In genomic region chr10:86945361-86946214, GRCh38 we compare ENCODE assay signal across 9 cellular contexts. TPM values are rescaled to one million over a fixed set of nuclear protein-coding genes. Genes with fewer than 3 reads are reported as not detected.
DNase-seq lines count a peak whose midpoint lies in the region; ATAC-seq and TF ChIP-seq lines count a peak whose summit lies in the region.
"Had no signal": no experiment of that assay in that cellular context is flagged by ENCODE, and none has a peak within 500 bp of the region (broad histone marks: within the 10 kb centered on the region; RNA-seq: fewer than 3 reads in every experiment).

No MANE protein-coding gene starts in this region.

- H3K9me2 ChIP-seq in OCI-LY7 (ENCODE audit: insufficient read depth, low read length) = no peaks in the 10 kb centered on the region

- TF ChIP-seq CTCF in epithelial cell of proximal tubule (conservative IDR thresholded peaks at IDR 0.05; ENCODE audit: low read depth, low read length) (peak; percentile 68), omental fat pad (IDR thresholded peaks at IDR 0.05) (no peak), OCI-LY7 (conservative IDR thresholded peaks at IDR 0.05; ENCODE audit: low read length) (no peak)

- no peaks in the 10 kb centered on the region for H3K4me1 ChIP-seq in OCI-LY7 (ENCODE audit: insufficient read depth, low read length, poor library complexity, severe bottlenecking)

- DNase-seq in D341Med (ENCODE audit: low spot score) (peak; percentile 33), NCI-H146 treated with DMSO at 0.1 percent for 48 hours (lab: John Stamatoyannopoulos, UW; ENCODE audit: unreplicated experiment) (peak; percentile 23), epithelial cell of proximal tubule (ENCODE audit: low read depth) (no peak), omental fat pad (ENCODE audit: low spot score) (no peak), OCI-LY7 (ENCODE audit: low spot score) (no peak)
- DNase-seq in activated CD4-positive, alpha-beta memory T cell treated with anti-CD3 and anti-CD28 coated beads for 36 hours = no peak

- no peak overlapping the region for H2AFZ ChIP-seq in OCI-LY7 (ENCODE audit: low read length)

- CTCF ChIA-PET in OCI-LY7 (lab: Charles Lee; ENCODE audit: unreplicated experiment) = interaction anchor here (0.6 kb wide), 1 partner anchor 261 kb away, joined by 4 read pairs; no protein-coding TSS in a partner anchor
- CTCF ChIA-PET in activated CD4-positive, alpha-beta memory T cell treated with anti-CD3 and anti-CD28 coated beads for 36 hours (lab: Charles Lee) = interaction anchor here (1.0 to 1.7 kb wide), 4 partner anchors 9 to 252 kb away, joined by 3 to 5 read pairs (median 3); no protein-coding TSS in a partner anchor

- no peaks in the 10 kb centered on the region for H3K79me2 ChIP-seq in OCI-LY7 (ENCODE audit: insufficient read depth, low read depth, low read length)

- intact Hi-C loops in OCI-LY7 (cut with micrococcal nuclease; ENCODE audit: unreplicated experiment) = no loop called here
- intact Hi-C loops in activated CD4-positive, alpha-beta memory T cell treated with anti-CD3 and anti-CD28 coated beads for 36 hours (cut with micrococcal nuclease) = no loop called here

- BruUV-seq in OCI-LY7 (replicated peaks; lab: Mats Ljungman, UMichigan) = no TSS peak

- H3K9me3 ChIP-seq in OCI-LY7 (ENCODE audit: low read length) = no peaks in the 10 kb centered on the region

- no peaks in the 10 kb centered on the region for H3K27me3 Mint-ChIP-seq in activated CD4-positive, alpha-beta memory T cell treated with anti-CD3 and anti-CD28 coated beads for 36 hours

- H3K9me3 Mint-ChIP-seq in activated CD4-positive, alpha-beta memory T cell treated with anti-CD3 and anti-CD28 coated beads for 36 hours = no peaks in the 10 kb centered on the region

- H3K4me2 ChIP-seq in OCI-LY7 (ENCODE audit: low read length) = no peak overlapping the region

- no peak overlapping the region for H3K4me3 Mint-ChIP-seq in activated CD4-positive, alpha-beta memory T cell treated with anti-CD3 and anti-CD28 coated beads for 36 hours

- no peak overlapping the region for H3K27ac Mint-ChIP-seq in activated CD4-positive, alpha-beta memory T cell treated with anti-CD3 and anti-CD28 coated beads for 36 hours

- H4K20me1 ChIP-seq in OCI-LY7 (ENCODE audit: insufficient read depth, low read length) = no peaks in the 10 kb centered on the region

- POLR2A ChIA-PET in OCI-LY7 (lab: Charles Lee) = no interaction called here
- POLR2A ChIA-PET in activated CD4-positive, alpha-beta memory T cell treated with anti-CD3 and anti-CD28 coated beads for 36 hours (lab: Charles Lee) = no interaction called here

- H3K4me1 Mint-ChIP-seq in activated CD4-positive, alpha-beta memory T cell treated with anti-CD3 and anti-CD28 coated beads for 36 hours (ENCODE audit: low read depth) = peaks cover 4% of the 10 kb centered on the region

- no peaks in the 10 kb centered on the region for H3K36me3 Mint-ChIP-seq in activated CD4-positive, alpha-beta memory T cell treated with anti-CD3 and anti-CD28 coated beads for 36 hours

- ATAC-seq in omental fat pad (ENCODE audit: low FRiP score) (peak; percentile 58), GM19397 (IDR thresholded peaks at IDR 0.05; ENCODE audit: unreplicated experiment) (no peak), HG02571 (IDR thresholded peaks at IDR 0.05; ENCODE audit: unreplicated experiment) (no peak)

- H3K36me3 ChIP-seq in OCI-LY7 (ENCODE audit: insufficient read depth, low read length) = no peaks in the 10 kb centered on the region

- H3K4me3 ChIP-seq in epithelial cell of proximal tubule (ENCODE audit: low read depth, low read length) (no peak overlapping the region), OCI-LY7 (ENCODE audit: low read depth, low read length, poor library complexity, severe bottlenecking) (no peak overlapping the region)
- H3K4me3 ChIP-seq: skin epidermis had no signal

- no peak overlapping the region for H3K27ac ChIP-seq in OCI-LY7 (ENCODE audit: low read depth, low read length, poor library complexity, severe bottlenecking)

RNA-seq across cellular contexts. Expression of gene MMRN2, which starts 11.8 kb away (rescaled TPM):
- total RNA-seq in epithelial cell of proximal tubule = 0.17 TPM in 1 of 2 replicates, not detected in the other
- 100 to 1,000 TPM in 1 of 4 donors, 10 to 100 TPM in 3; 29.3 to 148 (median 78.2) TPM for total RNA-seq in omental fat pad
- not detected in 2 replicates for total RNA-seq in OCI-LY7 (2014; rRNA removed; shearing (Covaris generic))
- total RNA-seq in OCI-LY7 (2022) = not detected in 2 replicates
- total RNA-seq in activated CD4-positive, alpha-beta memory T cell treated with anti-CD3 and anti-CD28 coated beads for 36 hours = not detected

RNA-seq across cellular contexts. Expression of gene SNCG, which starts 12.8 kb away (rescaled TPM):
- total RNA-seq in epithelial cell of proximal tubule = 3.1 and 30.0 TPM in 2 replicates
- total RNA-seq in omental fat pad = 100 to 1,000 TPM in 3 of 4 donors, 10 to 100 TPM in 1; 70.9 to 252 (median 180) TPM
- not detected in 2 replicates for total RNA-seq in OCI-LY7 (2014; rRNA removed; shearing (Covaris generic))
- total RNA-seq in OCI-LY7 (2022) = not detected in 2 replicates
- total RNA-seq in activated CD4-positive, alpha-beta memory T cell treated with anti-CD3 and anti-CD28 coated beads for 36 hours = not detected

RNA-seq across cellular contexts. Expression of gene ADIRF, which starts 22.7 kb away (rescaled TPM):
- total RNA-seq in epithelial cell of proximal tubule (0.72 and 1.4 TPM in 2 replicates), omental fat pad (100 to 1,000 TPM; 504 to 829 (median 668) TPM), OCI-LY7 (2022) (not detected in 2 replicates)
- not detected in 2 replicates for total RNA-seq in OCI-LY7 (2014; rRNA removed; shearing (Covaris generic))
- not detected for total RNA-seq in activated CD4-positive, alpha-beta memory T cell treated with anti-CD3 and anti-CD28 coated beads for 36 hours

Comparison
In these comparisons a context has a peak if more than half of its experiments do, and no peak if none do; other contexts are left out.
1. DNase-seq: peak in D341Med (single experiment) and NCI-H146 treated with DMSO at 0.1 percent for 48 hours (single experiment); none in epithelial cell of proximal tubule (single experiment), omental fat pad (single experiment), OCI-LY7 (single experiment) and activated CD4-positive, alpha-beta memory T cell treated with anti-CD3 and anti-CD28 coated beads for 36 hours (single experiment).
2. RNA of gene MMRN2, which starts 11.8 kb away (total RNA-seq): 29.3 to 148 TPM in omental fat pad; 0.17 TPM in epithelial cell of proximal tubule, not detected in OCI-LY7 and not detected in activated CD4-positive, alpha-beta memory T cell treated with anti-CD3 and anti-CD28 coated beads for 36 hours; every median in the first group is over 10 times any median in the second.
3. RNA of gene ADIRF, which starts 22.7 kb away (total RNA-seq): 504 to 829 TPM in omental fat pad; 0.72 to 1.4 TPM in epithelial cell of proximal tubule, not detected in activated CD4-positive, alpha-beta memory T cell treated with anti-CD3 and anti-CD28 coated beads for 36 hours and not detected in OCI-LY7; every median in the first group is over 100 times any median in the second.